In genomic region chr1:1157426-1157913, GRCh38 we compare ENCODE assay signal across 8 cellular contexts. TPM values are rescaled to one million over a fixed set of nuclear protein-coding genes. Genes with fewer than 3 reads are reported as not detected.
A peak's percentile ranks its signal among the peaks of the same experiment; 100 is the strongest.
DNase-seq lines count a peak whose midpoint lies in the region; ATAC-seq and TF ChIP-seq lines count a peak whose summit lies in the region.

No MANE protein-coding gene starts in this region.

- DNase-seq in SKM-1 treated with dmso at 0.1 percent for 144 hours (lab: John Stamatoyannopoulos, UW; ENCODE audit: unreplicated experiment) (peak; percentile 81), adipocyte (ENCODE audit: low read depth) (peak; percentile 83), cardiac muscle cell (ENCODE audit: low read depth in 1 of 2, low spot score in 1 of 2) (peak; percentile 77 to 96), upper lobe of right lung (peak; percentile 95)

- TF ChIP-seq CTCF in cardiac muscle cell (IDR thresholded peaks at IDR 0.05; ENCODE audit: low read depth, low read length) (no peak), parathyroid adenoma (IDR thresholded peaks at IDR 0.05) (no peak), upper lobe of right lung (IDR thresholded peaks at IDR 0.05) (no peak)

- H3K4me3 ChIP-seq in GM08714 (ENCODE audit: low read length) (peak overlapping the region; percentile 71; the same call in 1 of the 2 replicates), adipocyte (ENCODE audit: low read length) (peak overlapping the region; percentile 77), cardiac muscle cell (peak overlapping the region; percentile 6), parathyroid adenoma (ENCODE audit: low read depth, low read length) (peak overlapping the region; percentile 62), upper lobe of right lung (peak overlapping the region; percentile 77)

- H3K4me1 ChIP-seq in adipocyte (ENCODE audit: control insufficient read depth, insufficient read depth, low read length) (peaks cover 15% of the 10 kb centered on the region), cardiac muscle cell (ENCODE audit: low read depth) (peaks cover 9% of the 10 kb centered on the region), parathyroid adenoma (no peaks in the 10 kb centered on the region), upper lobe of right lung (peaks cover 10% of the 10 kb centered on the region)

- H3K9me3 ChIP-seq in adipocyte (ENCODE audit: control insufficient read depth, low read length) (no peaks in the 10 kb centered on the region), cardiac muscle cell (ENCODE audit: low read depth) (no peaks in the 10 kb centered on the region), parathyroid adenoma (ENCODE audit: control insufficient read depth, low read length) (no peaks in the 10 kb centered on the region), upper lobe of right lung (no peaks in the 10 kb centered on the region)

- H3K9ac ChIP-seq in adipocyte (ENCODE audit: low read length) (peak overlapping the region; percentile 84), parathyroid adenoma (peak overlapping the region; percentile 46)

- ATAC-seq in HG03342 (IDR thresholded peaks at IDR 0.05; ENCODE audit: unreplicated experiment) = peak; percentile 39
- peak; percentile 93 for ATAC-seq in upper lobe of right lung
- no peak for ATAC-seq in HG02938 (IDR thresholded peaks at IDR 0.05; ENCODE audit: unreplicated experiment)

- H3K36me3 ChIP-seq in adipocyte (ENCODE audit: control insufficient read depth, insufficient read depth, low read length, severe bottlenecking) (no peaks in the 10 kb centered on the region), cardiac muscle cell (no peaks in the 10 kb centered on the region), parathyroid adenoma (ENCODE audit: control insufficient read depth, insufficient read depth, low read length) (no peaks in the 10 kb centered on the region), upper lobe of right lung (no peaks in the 10 kb centered on the region)

- H3K4me2 ChIP-seq in parathyroid adenoma (ENCODE audit: low read length) = peak overlapping the region; percentile 80

- peak overlapping the region; percentile 77 for H3K27ac ChIP-seq in cardiac muscle cell
- peak overlapping the region; percentile 81 for H3K27ac ChIP-seq in parathyroid adenoma
- H3K27ac ChIP-seq in upper lobe of right lung = peak overlapping the region; percentile 98

- peak overlapping the region; percentile 91 for H2AFZ ChIP-seq in parathyroid adenoma

- H3K79me2 ChIP-seq in parathyroid adenoma = no peaks in the 10 kb centered on the region

- intact Hi-C loops in upper lobe of right lung (cut with DNase I) = no loop called here

- no peaks in the 10 kb centered on the region for H3K27me3 ChIP-seq in adipocyte (replicated peaks; ENCODE audit: control insufficient read depth, insufficient read depth, low read length)
- H3K27me3 ChIP-seq in cardiac muscle cell = no peaks in the 10 kb centered on the region
- no peaks in the 10 kb centered on the region for H3K27me3 ChIP-seq in parathyroid adenoma (ENCODE audit: control insufficient read depth, insufficient read depth, low read length)
- no peaks in the 10 kb centered on the region for H3K27me3 ChIP-seq in upper lobe of right lung

RNA-seq across cellular contexts. Expression of gene TTLL10, which starts 16.2 kb away (rescaled TPM):
- total RNA-seq in cardiac muscle cell (not detected in 2 replicates), upper lobe of right lung (not detected)
- 0.31 TPM in 1 of 2 replicates, not detected in the other for polyA plus RNA-seq in cardiac muscle cell

RNA-seq across cellular contexts. Expression of gene C1orf159, which starts 41.6 kb away (rescaled TPM):
- total RNA-seq in cardiac muscle cell (21.8 and 36.2 TPM in 2 replicates), upper lobe of right lung (9.7 TPM)
- 17.7 and 21.7 TPM in 2 replicates for polyA plus RNA-seq in cardiac muscle cell

RNA-seq across cellular contexts. Expression of gene TNFRSF18, which starts 48.9 kb away (rescaled TPM):
- total RNA-seq in cardiac muscle cell (not detected in 2 replicates), upper lobe of right lung (0.98 TPM)
- 0.39 and 0.74 TPM in 2 replicates for polyA plus RNA-seq in cardiac muscle cell

RNA-seq across cellular contexts. Expression of gene TNFRSF4, which starts 56.5 kb away (rescaled TPM):
- total RNA-seq in cardiac muscle cell (0.11 TPM in 1 of 2 replicates, not detected in the other), upper lobe of right lung (7.7 TPM)
- 0.10 TPM in 1 of 2 replicates, not detected in the other for polyA plus RNA-seq in cardiac muscle cell

Comparison
In these comparisons a context has a peak if more than half of its experiments do, and no peak if none do; other contexts are left out.
1. H3K4me3 ChIP-seq: peak in every context shown above with its lines; median percentile 77 in adipocyte; 77 in upper lobe of right lung; 71 in GM08714; 62 in parathyroid adenoma; 6 in cardiac muscle cell.